1 cellular context compared by ENCODE assay signal in genomic region chr3:39154323-39155021, GRCh38.
TF ChIP-seq lines count a peak whose summit lies in the region.

No MANE protein-coding gene starts in this region.

TF ChIP-seq in GM12878, 131 proteins besides CTCF, POLR2A, EP300 and RAD21:
- no peak for TF ChIP-seq ZBED1 (IDR thresholded peaks at IDR 0.05; ENCODE audit: borderline replicate concordance)
- 0 out of 2 replicates have a peak, but pooled peaks have one; percentile 9 for TF ChIP-seq IKZF1 (conservative IDR thresholded peaks at IDR 0.05)
